Comparison of ENCODE assay signal across 1 cellular context in the genomic region with DNA sequence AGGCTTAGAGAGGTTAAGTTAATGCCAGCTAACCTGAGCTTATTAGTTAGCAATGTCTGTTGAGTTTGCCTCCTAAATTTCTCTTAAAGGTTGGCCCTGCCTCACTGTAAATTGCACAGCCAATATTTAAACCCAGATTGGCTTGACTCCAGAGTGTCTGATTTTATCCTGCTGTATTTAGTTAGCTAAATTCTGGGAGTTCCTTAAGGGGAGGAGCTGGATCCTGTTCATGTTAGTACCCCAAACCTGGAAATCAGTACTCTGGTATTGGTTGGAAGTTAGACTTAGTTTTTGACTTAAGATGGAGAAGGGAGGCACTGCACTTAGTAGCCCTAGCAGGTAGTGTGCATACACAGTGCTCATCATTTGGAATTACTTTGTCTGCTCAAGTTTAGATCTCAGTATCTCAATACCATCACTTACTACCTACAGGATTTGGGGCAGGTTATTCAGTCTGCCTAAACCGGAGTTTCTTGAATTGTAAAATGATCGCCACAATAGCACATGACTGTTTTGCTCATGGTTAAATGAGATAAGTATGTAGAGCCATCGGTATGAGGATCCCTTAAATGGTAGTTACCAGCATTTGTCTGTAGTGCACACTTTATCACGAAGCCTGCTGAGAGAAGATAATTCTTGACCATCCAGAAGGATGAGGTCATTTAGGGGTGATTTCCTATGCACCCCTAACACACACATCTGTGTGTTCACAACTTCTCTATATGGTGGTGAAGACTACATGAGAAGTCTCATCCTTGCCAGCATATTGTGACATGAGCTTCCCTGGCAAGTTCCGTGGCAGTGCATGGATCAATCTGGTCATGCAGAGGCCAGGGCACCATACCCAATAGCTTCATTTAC.
TF ChIP-seq lines count a peak whose summit lies in the region.

No MANE protein-coding gene starts in this region.

TF ChIP-seq in K562, 482 proteins besides CTCF, POLR2A, EP300 and RAD21 (continued from another document and continues in another):
- TF ChIP-seq SFPQ (IDR thresholded peaks at IDR 0.05; ENCODE audit: low read depth, low read length), result no peak
- TF ChIP-seq ZNF140 (CRISPR knock-in tag; IDR thresholded peaks at IDR 0.05), result no peak
- TF ChIP-seq FUS (optimal IDR thresholded peaks at IDR 0.05; ENCODE audit: low read depth, low read length), result no peak
- TF ChIP-seq, protein P1, sequence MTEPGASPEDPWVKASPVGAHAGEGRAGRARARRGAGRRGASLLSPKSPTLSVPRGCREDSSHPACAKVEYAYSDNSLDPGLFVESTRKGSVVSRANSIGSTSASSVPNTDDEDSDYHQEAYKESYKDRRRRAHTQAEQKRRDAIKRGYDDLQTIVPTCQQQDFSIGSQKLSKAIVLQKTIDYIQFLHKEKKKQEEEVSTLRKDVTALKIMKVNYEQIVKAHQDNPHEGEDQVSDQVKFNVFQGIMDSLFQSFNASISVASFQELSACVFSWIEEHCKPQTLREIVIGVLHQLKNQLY (CRISPR knock-in tag; conservative IDR thresholded peaks at IDR 0.05), result no peak
- no peak for TF ChIP-seq RBM17 (IDR thresholded peaks at IDR 0.05; ENCODE audit: borderline replicate concordance, low read depth, low read length)
- no peak for TF ChIP-seq SNIP1 (IDR thresholded peaks at IDR 0.05; ENCODE audit: low read depth)
- no peak for TF ChIP-seq JUNB (CRISPR knock-in tag; conservative IDR thresholded peaks at IDR 0.05)
- TF ChIP-seq NR1H2 (CRISPR knock-in tag; IDR thresholded peaks at IDR 0.05), result no peak
- TF ChIP-seq CHD4 (IDR thresholded peaks at IDR 0.05; ENCODE audit: insufficient read depth, insufficient replicate concordance, low read depth, low read length, poor library complexity, severe bottlenecking), result no peak
- no peak; the same call in 1 of the 2 replicates for TF ChIP-seq MEF2D (tag; conservative IDR thresholded peaks at IDR 0.05; ENCODE audit: low read depth)
- no peak for TF ChIP-seq ZNF511 (CRISPR knock-in tag; IDR thresholded peaks at IDR 0.05)
- TF ChIP-seq BHLHE40 (IDR thresholded peaks at IDR 0.05; ENCODE audit: low read length), result peak; percentile 94
- no peak for TF ChIP-seq U2AF1 (optimal IDR thresholded peaks at IDR 0.05; ENCODE audit: low read depth, low read length)
- no peak for TF ChIP-seq SRSF9 (IDR thresholded peaks at IDR 0.05; ENCODE audit: borderline replicate concordance, low read depth, low read length)
- TF ChIP-seq EHMT2 (IDR thresholded peaks at IDR 0.05), result peak; percentile 79
- TF ChIP-seq SAFB2 (IDR thresholded peaks at IDR 0.05; ENCODE audit: borderline replicate concordance, low read depth, low read length, severe bottlenecking), result no peak
- TF ChIP-seq SAFB (IDR thresholded peaks at IDR 0.05; ENCODE audit: borderline replicate concordance, low read depth, low read length), result no peak
- TF ChIP-seq ZKSCAN1 (IDR thresholded peaks at IDR 0.05; ENCODE audit: low read depth, low read length), result peak; percentile 46; the same call in 1 of the 2 replicates
- peak; percentile 79 for TF ChIP-seq L3MBTL2 (IDR thresholded peaks at IDR 0.05)
- TF ChIP-seq MYBL2 (IDR thresholded peaks at IDR 0.05; ENCODE audit: low read depth), result no peak
- TF ChIP-seq MYBL2 (CRISPR knock-in tag; IDR thresholded peaks at IDR 0.05; ENCODE audit: borderline replicate concordance), result no peak
- no peak for TF ChIP-seq E2F5 (CRISPR knock-in tag; IDR thresholded peaks at IDR 0.05)
- peak; percentile 96 for TF ChIP-seq JUND (IDR thresholded peaks at IDR 0.05; ENCODE audit: borderline replicate concordance, low read depth, low read length)
- TF ChIP-seq JUND (tag; IDR thresholded peaks at IDR 0.05; ENCODE audit: borderline replicate concordance, low read depth, low read length), result peak; percentile 98
- no peak; the same call in 1 of the 2 replicates for TF ChIP-seq CC2D1A (IDR thresholded peaks at IDR 0.05)
- TF ChIP-seq ELF1 (tag; IDR thresholded peaks at IDR 0.05), result no peak
- no peak; the same call in 1 of the 2 replicates for TF ChIP-seq RB1 (IDR thresholded peaks at IDR 0.05; ENCODE audit: low read depth)
- no peak for TF ChIP-seq MAFG (tag; conservative IDR thresholded peaks at IDR 0.05)
- TF ChIP-seq GTF2E2 (tag; IDR thresholded peaks at IDR 0.05), result peak; percentile 59; the same call in 1 of the 2 replicates
- TF ChIP-seq MNT (conservative IDR thresholded peaks at IDR 0.05), result peak; percentile 41 to 49; a peak in 1 of 4 replicates
- TF ChIP-seq, protein P2, sequence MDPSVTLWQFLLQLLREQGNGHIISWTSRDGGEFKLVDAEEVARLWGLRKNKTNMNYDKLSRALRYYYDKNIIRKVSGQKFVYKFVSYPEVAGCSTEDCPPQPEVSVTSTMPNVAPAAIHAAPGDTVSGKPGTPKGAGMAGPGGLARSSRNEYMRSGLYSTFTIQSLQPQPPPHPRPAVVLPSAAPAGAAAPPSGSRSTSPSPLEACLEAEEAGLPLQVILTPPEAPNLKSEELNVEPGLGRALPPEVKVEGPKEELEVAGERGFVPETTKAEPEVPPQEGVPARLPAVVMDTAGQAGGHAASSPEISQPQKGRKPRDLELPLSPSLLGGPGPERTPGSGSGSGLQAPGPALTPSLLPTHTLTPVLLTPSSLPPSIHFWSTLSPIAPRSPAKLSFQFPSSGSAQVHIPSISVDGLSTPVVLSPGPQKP (CRISPR knock-in tag; IDR thresholded peaks at IDR 0.05), result no peak
- peak; percentile 40; the same call in 1 of the 2 replicates for TF ChIP-seq ZNF589 (CRISPR knock-in tag; IDR thresholded peaks at IDR 0.05; ENCODE audit: low read depth)
- no peak for TF ChIP-seq MCM3 (IDR thresholded peaks at IDR 0.05)
- no peak for TF ChIP-seq GABPB2 (CRISPR knock-in tag; conservative IDR thresholded peaks at IDR 0.05)
- no peak for TF ChIP-seq SREBF2 (CRISPR knock-in tag; IDR thresholded peaks at IDR 0.05)
- no peak for TF ChIP-seq HIVEP1 (CRISPR knock-in tag; IDR thresholded peaks at IDR 0.05)
- TF ChIP-seq MCM5 (IDR thresholded peaks at IDR 0.05; ENCODE audit: low read depth), result no peak
- TF ChIP-seq, protein P3, sequence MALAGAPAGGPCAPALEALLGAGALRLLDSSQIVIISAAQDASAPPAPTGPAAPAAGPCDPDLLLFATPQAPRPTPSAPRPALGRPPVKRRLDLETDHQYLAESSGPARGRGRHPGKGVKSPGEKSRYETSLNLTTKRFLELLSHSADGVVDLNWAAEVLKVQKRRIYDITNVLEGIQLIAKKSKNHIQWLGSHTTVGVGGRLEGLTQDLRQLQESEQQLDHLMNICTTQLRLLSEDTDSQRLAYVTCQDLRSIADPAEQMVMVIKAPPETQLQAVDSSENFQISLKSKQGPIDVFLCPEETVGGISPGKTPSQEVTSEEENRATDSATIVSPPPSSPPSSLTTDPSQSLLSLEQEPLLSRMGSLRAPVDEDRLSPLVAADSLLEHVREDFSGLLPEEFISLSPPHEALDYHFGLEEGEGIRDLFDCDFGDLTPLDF (CRISPR knock-in tag; IDR thresholded peaks at IDR 0.05), result no peak
- no peak for TF ChIP-seq NFXL1 (CRISPR knock-in tag; IDR thresholded peaks at IDR 0.05)
- TF ChIP-seq HNRNPH1 (optimal IDR thresholded peaks at IDR 0.05; ENCODE audit: low read depth, low read length), result no peak
- peak; percentile 41; the same call in 1 of the 2 replicates for TF ChIP-seq ZBTB17 (CRISPR knock-in tag; IDR thresholded peaks at IDR 0.05)
- TF ChIP-seq, protein P4, sequence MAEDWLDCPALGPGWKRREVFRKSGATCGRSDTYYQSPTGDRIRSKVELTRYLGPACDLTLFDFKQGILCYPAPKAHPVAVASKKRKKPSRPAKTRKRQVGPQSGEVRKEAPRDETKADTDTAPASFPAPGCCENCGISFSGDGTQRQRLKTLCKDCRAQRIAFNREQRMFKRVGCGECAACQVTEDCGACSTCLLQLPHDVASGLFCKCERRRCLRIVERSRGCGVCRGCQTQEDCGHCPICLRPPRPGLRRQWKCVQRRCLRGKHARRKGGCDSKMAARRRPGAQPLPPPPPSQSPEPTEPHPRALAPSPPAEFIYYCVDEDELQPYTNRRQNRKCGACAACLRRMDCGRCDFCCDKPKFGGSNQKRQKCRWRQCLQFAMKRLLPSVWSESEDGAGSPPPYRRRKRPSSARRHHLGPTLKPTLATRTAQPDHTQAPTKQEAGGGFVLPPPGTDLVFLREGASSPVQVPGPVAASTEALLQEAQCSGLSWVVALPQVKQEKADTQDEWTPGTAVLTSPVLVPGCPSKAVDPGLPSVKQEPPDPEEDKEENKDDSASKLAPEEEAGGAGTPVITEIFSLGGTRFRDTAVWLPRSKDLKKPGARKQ (CRISPR knock-in tag; IDR thresholded peaks at IDR 0.05), result no peak
- no peak for TF ChIP-seq ZNF232 (CRISPR knock-in tag; IDR thresholded peaks at IDR 0.05)
- no peak for TF ChIP-seq C11orf30 (IDR thresholded peaks at IDR 0.05; ENCODE audit: low read depth)
- TF ChIP-seq SAP30 (IDR thresholded peaks at IDR 0.05; ENCODE audit: borderline replicate concordance, insufficient read depth, low read depth, low read length, poor library complexity, severe bottlenecking), result no peak
- 0 out of 2 replicates have a peak, but pooled peaks have one; percentile 48 for TF ChIP-seq ZNF584 (CRISPR knock-in tag; IDR thresholded peaks at IDR 0.05; ENCODE audit: low read depth)
- TF ChIP-seq PTBP1 (IDR thresholded peaks at IDR 0.05; ENCODE audit: low read depth, low read length), result no peak
- no peak for TF ChIP-seq POLR2B (IDR thresholded peaks at IDR 0.05; ENCODE audit: low read depth, partially characterized antibody)
- no peak for TF ChIP-seq THRA (IDR thresholded peaks at IDR 0.05)
- peak; percentile 95 for TF ChIP-seq DPF2 (IDR thresholded peaks at IDR 0.05)
- peak; percentile 86 for TF ChIP-seq FOXM1 (IDR thresholded peaks at IDR 0.05; ENCODE audit: low read depth)
- no peak for TF ChIP-seq FOXM1 (CRISPR knock-in tag; IDR thresholded peaks at IDR 0.05; ENCODE audit: low read depth)
- no peak for TF ChIP-seq ZNF444 (CRISPR knock-in tag; IDR thresholded peaks at IDR 0.05)
- peak; percentile 25; the same call in 1 of the 2 replicates for TF ChIP-seq NR2C1 (IDR thresholded peaks at IDR 0.05)
- 0 out of 2 replicates have a peak, but pooled peaks have one; percentile 57 for TF ChIP-seq NR2C1 (tag; IDR thresholded peaks at IDR 0.05)
- 0 out of 4 replicates have a peak, but pooled peaks of 1 of the 2 experiments have one; percentile 43 for TF ChIP-seq HDAC1 (IDR thresholded peaks at IDR 0.05)
- peak; percentile 75 for TF ChIP-seq ZNF41 (CRISPR knock-in tag; conservative IDR thresholded peaks at IDR 0.05)
- TF ChIP-seq KAT2B (IDR thresholded peaks at IDR 0.05; ENCODE audit: low read depth, low read length), result no peak
- TF ChIP-seq ZBTB1 (CRISPR knock-in tag; IDR thresholded peaks at IDR 0.05; ENCODE audit: borderline replicate concordance, low read depth), result no peak
- TF ChIP-seq USF2 (CRISPR knock-in tag; IDR thresholded peaks at IDR 0.05), result no peak
- TF ChIP-seq OTX1 (CRISPR knock-in tag; IDR thresholded peaks at IDR 0.05), result no peak
- peak; percentile 89 for TF ChIP-seq ESRRA (IDR thresholded peaks at IDR 0.05; ENCODE audit: borderline replicate concordance, low read depth)
